Comparison of ENCODE assay signal across 2 cellular contexts in the genomic region with DNA sequence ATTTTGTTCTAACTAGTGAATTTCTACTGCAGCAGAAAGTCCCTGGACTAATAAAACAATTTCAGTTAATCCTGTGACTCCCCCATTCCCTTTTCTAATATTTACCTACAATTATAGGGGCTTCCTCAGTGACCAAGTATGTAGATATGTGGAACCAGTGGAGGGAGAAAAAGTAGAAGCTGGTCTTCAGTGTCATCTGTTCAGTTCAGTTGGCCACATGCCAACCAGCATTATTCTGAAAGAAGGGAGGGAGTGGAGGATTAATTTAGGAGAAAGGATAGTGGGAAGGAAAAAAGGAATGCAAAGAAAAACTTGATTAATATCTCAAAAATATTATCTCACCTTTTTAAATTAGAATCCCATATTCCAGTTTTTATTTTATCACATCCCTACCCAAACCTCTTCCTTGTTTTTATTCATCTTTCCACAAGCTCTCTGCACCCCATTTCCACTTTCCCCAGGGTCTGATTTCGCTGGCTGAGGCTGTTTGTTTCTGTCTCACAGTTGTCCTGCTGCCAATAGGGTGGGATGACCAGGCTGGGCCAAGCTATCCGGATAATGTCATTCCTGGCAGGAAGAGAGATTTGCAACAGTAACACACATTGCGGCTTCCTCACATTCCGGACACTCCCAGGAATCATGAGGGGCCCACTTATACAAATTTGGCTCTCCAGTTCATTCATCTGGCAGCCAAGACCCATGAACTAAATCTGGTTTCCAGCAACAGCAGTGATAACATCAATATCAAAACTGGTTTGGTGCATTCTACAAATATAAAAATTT.
TF ChIP-seq lines count a peak whose summit lies in the region.

No MANE protein-coding gene starts in this region.

TF ChIP-seq in endothelial cell of umbilical vein, 7 proteins besides CTCF, POLR2A, EP300 and RAD21:
- no peak for TF ChIP-seq MYC (IDR thresholded peaks at IDR 0.05; ENCODE audit: low read depth, low read length)
- TF ChIP-seq GATA2 (IDR thresholded peaks at IDR 0.05; ENCODE audit: insufficient read depth, insufficient read length, low read depth, low read length) = peak; percentile 88
- TF ChIP-seq, protein P1, sequence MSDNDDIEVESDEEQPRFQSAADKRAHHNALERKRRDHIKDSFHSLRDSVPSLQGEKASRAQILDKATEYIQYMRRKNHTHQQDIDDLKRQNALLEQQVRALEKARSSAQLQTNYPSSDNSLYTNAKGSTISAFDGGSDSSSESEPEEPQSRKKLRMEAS (IDR thresholded peaks at IDR 0.05; ENCODE audit: insufficient read depth, insufficient read length) = no peak
- TF ChIP-seq POLR2AphosphoS5 (IDR thresholded peaks at IDR 0.05; ENCODE audit: insufficient read depth, low read depth, low read length) = peak; percentile 39
- TF ChIP-seq JUN (IDR thresholded peaks at IDR 0.05; ENCODE audit: borderline replicate concordance, insufficient read depth, insufficient read length, low read depth) = no peak
- peak; percentile 56 for TF ChIP-seq FOS (IDR thresholded peaks at IDR 0.05; ENCODE audit: borderline replicate concordance, insufficient read depth, low read length)
- TF ChIP-seq EZH2 (IDR thresholded peaks at IDR 0.05; ENCODE audit: borderline replicate concordance, low read depth, low read length, severe bottlenecking) = no peak
TF ChIP-seq in endothelial cell of umbilical vein: peak in this region for 3.

TF ChIP-seq in HepG2, 621 proteins besides CTCF, POLR2A, EP300 and RAD21:
- TF ChIP-seq DNMT3B (CRISPR knock-in tag; conservative IDR thresholded peaks at IDR 0.05) (no peak), SRF (IDR thresholded peaks at IDR 0.05; ENCODE audit: low read depth, low read length) (no peak), CENPT (CRISPR knock-in tag; IDR thresholded peaks at IDR 0.05; ENCODE audit: low read depth) (no peak), GLI4 (CRISPR knock-in tag; IDR thresholded peaks at IDR 0.05; ENCODE audit: borderline replicate concordance) (no peak), HIVEP1 (CRISPR knock-in tag; IDR thresholded peaks at IDR 0.05) (no peak), ZNF567 (CRISPR knock-in tag; IDR thresholded peaks at IDR 0.05; ENCODE audit: borderline replicate concordance) (no peak), CCAR2 (optimal IDR thresholded peaks at IDR 0.05; ENCODE audit: low read depth, low read length) (no peak), SMARCE1 (IDR thresholded peaks at IDR 0.05; ENCODE audit: borderline replicate concordance) (no peak), NFIC (IDR thresholded peaks at IDR 0.05; ENCODE audit: low read length) (no peak), BORCS8-MEF2B (CRISPR knock-in tag; IDR thresholded peaks at IDR 0.05) (no peak), KDM4B (CRISPR knock-in tag; IDR thresholded peaks at IDR 0.05) (no peak), RXRB (CRISPR knock-in tag; IDR thresholded peaks at IDR 0.05; ENCODE audit: borderline replicate concordance) (no peak), STAG1 (CRISPR knock-in tag; IDR thresholded peaks at IDR 0.05) (no peak), ZNF563 (CRISPR knock-in tag; IDR thresholded peaks at IDR 0.05) (no peak), ZKSCAN8 (CRISPR knock-in tag; IDR thresholded peaks at IDR 0.05; ENCODE audit: borderline replicate concordance) (no peak)
- TF ChIP-seq, protein P2, sequence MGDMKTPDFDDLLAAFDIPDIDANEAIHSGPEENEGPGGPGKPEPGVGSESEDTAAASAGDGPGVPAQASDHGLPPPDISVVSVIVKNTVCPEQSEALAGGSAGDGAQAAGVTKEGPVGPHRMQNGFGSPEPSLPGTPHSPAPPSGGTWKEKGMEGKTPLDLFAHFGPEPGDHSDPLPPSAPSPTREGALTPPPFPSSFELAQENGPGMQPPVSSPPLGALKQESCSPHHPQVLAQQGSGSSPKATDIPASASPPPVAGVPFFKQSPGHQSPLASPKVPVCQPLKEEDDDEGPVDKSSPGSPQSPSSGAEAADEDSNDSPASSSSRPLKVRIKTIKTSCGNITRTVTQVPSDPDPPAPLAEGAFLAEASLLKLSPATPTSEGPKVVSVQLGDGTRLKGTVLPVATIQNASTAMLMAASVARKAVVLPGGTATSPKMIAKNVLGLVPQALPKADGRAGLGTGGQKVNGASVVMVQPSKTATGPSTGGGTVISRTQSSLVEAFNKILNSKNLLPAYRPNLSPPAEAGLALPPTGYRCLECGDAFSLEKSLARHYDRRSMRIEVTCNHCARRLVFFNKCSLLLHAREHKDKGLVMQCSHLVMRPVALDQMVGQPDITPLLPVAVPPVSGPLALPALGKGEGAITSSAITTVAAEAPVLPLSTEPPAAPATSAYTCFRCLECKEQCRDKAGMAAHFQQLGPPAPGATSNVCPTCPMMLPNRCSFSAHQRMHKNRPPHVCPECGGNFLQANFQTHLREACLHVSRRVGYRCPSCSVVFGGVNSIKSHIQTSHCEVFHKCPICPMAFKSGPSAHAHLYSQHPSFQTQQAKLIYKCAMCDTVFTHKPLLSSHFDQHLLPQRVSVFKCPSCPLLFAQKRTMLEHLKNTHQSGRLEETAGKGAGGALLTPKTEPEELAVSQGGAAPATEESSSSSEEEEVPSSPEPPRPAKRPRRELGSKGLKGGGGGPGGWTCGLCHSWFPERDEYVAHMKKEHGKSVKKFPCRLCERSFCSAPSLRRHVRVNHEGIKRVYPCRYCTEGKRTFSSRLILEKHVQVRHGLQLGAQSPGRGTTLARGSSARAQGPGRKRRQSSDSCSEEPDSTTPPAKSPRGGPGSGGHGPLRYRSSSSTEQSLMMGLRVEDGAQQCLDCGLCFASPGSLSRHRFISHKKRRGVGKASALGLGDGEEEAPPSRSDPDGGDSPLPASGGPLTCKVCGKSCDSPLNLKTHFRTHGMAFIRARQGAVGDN (CRISPR knock-in tag; IDR thresholded peaks at IDR 0.05) = no peak
